ENCODE assay signal across 2 cellular contexts in the genomic region with DNA sequence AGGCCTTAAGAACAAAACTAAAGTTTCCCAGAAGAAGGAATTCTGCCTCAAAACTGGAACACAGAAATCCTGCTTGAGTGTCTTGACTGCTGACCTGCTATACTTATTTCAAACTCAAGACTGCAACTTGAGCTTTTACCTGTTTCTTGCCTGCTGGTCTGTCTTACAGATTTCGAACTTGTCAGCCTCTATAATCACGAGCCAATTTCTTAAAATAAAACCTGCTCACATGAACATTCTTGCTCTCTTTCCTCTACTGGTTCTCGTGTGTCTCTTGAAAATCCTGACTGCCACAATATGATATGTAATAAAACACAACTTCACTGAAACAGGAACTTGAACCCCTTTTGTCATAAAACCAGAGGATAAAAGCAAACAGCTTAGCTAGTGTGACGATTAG.
TF ChIP-seq lines count a peak whose summit lies in the region.

No MANE protein-coding gene starts in this region.

TF ChIP-seq in HCT116, 20 proteins besides CTCF, POLR2A, EP300 and RAD21:
- no peak for TF ChIP-seq ELF1 (IDR thresholded peaks at IDR 0.05; ENCODE audit: borderline replicate concordance, low read depth)
- no peak for TF ChIP-seq JUND (IDR thresholded peaks at IDR 0.05)
- TF ChIP-seq CEBPB (IDR thresholded peaks at IDR 0.05; ENCODE audit: low read depth): no peak
- TF ChIP-seq YY1 (IDR thresholded peaks at IDR 0.05; ENCODE audit: extremely low read depth, insufficient replicate concordance, low read depth, low read length): no peak
- TF ChIP-seq MAX (IDR thresholded peaks at IDR 0.05): no peak
- TF ChIP-seq SP1 (IDR thresholded peaks at IDR 0.05; ENCODE audit: low read depth): no peak

TF ChIP-seq in K562, 482 proteins besides CTCF, POLR2A, EP300 and RAD21:
- TF ChIP-seq ARHGAP35 (IDR thresholded peaks at IDR 0.05; ENCODE audit: partially characterized antibody): no peak
- TF ChIP-seq, protein P1, sequence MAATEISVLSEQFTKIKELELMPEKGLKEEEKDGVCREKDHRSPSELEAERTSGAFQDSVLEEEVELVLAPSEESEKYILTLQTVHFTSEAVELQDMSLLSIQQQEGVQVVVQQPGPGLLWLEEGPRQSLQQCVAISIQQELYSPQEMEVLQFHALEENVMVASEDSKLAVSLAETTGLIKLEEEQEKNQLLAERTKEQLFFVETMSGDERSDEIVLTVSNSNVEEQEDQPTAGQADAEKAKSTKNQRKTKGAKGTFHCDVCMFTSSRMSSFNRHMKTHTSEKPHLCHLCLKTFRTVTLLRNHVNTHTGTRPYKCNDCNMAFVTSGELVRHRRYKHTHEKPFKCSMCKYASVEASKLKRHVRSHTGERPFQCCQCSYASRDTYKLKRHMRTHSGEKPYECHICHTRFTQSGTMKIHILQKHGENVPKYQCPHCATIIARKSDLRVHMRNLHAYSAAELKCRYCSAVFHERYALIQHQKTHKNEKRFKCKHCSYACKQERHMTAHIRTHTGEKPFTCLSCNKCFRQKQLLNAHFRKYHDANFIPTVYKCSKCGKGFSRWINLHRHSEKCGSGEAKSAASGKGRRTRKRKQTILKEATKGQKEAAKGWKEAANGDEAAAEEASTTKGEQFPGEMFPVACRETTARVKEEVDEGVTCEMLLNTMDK (IDR thresholded peaks at IDR 0.05; ENCODE audit: borderline replicate concordance, insufficient read depth, low read depth, low read length, poor library complexity, severe bottlenecking): no peak
